In the genomic region with DNA sequence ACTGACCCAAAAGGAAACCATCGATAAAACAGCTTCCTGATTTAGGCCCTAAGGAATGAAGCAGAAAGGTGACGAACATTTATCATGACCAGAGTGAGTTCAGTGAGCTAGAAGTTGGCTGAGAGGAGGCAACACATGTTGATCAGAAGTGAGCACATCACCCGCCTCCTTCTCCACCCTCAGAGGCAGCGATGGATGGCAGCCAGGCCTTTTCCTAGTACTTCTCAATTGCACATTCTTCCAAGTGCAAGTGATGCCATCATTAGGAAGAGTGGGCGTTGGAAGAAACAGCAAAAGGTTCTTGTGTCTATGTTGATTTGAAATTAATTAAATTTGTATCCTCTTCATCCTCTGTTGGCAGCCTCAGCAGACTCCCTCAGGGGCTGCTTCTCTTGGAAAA, we compare ENCODE assay signal across 1 cellular context.
TF ChIP-seq lines count a peak whose summit lies in the region.

No MANE protein-coding gene starts in this region.

TF ChIP-seq in H1, 55 proteins besides CTCF, POLR2A, EP300 and RAD21:
- TF ChIP-seq SIRT6 (IDR thresholded peaks at IDR 0.05; ENCODE audit: low read length) (no peak), RBBP5 (IDR thresholded peaks at IDR 0.05; ENCODE audit: borderline replicate concordance, low read depth, low read length) (no peak), TEAD4 (IDR thresholded peaks at IDR 0.05; ENCODE audit: low read depth, low read length) (no peak), POLR2AphosphoS5 (IDR thresholded peaks at IDR 0.05; ENCODE audit: low read depth, low read length) (no peak), TCF12 (IDR thresholded peaks at IDR 0.05; ENCODE audit: low read depth, low read length) (no peak), KDM1A (IDR thresholded peaks at IDR 0.05; ENCODE audit: borderline replicate concordance, low read length) (no peak), TAF1 (IDR thresholded peaks at IDR 0.05; ENCODE audit: low read depth, low read length) (no peak), RNF2 (IDR thresholded peaks at IDR 0.05; ENCODE audit: borderline replicate concordance, low read depth, low read length, missing control alignments, poor library complexity, severe bottlenecking) (no peak), CBX5 (IDR thresholded peaks at IDR 0.05; ENCODE audit: low read depth, low read length) (no peak), CREB1 (IDR thresholded peaks at IDR 0.05) (no peak), SIX5 (IDR thresholded peaks at IDR 0.05; ENCODE audit: low read depth, low read length) (no peak), SP2 (IDR thresholded peaks at IDR 0.05; ENCODE audit: low read length) (no peak), SUZ12 (IDR thresholded peaks at IDR 0.05; ENCODE audit: low read length) (no peak), EZH2 (IDR thresholded peaks at IDR 0.05; ENCODE audit: low read depth, low read length, severe bottlenecking) (no peak), KDM5A (IDR thresholded peaks at IDR 0.05; ENCODE audit: low read length) (no peak), BCL11A (IDR thresholded peaks at IDR 0.05; ENCODE audit: low read depth in 2 of 2, low read length in 2 of 2) (no peak), ZNF274 (IDR thresholded peaks at IDR 0.05; ENCODE audit: borderline replicate concordance, extremely low read depth, low read length) (no peak)
